34 cellular contexts compared by ENCODE assay signal in genomic region chr4:18297684-18298083, GRCh38.
"Had no signal": no experiment of that assay in that cellular context is flagged by ENCODE, and none has a peak within 500 bp of the region (broad histone marks: within the 10 kb centered on the region; RNA-seq: fewer than 3 reads in every experiment).

No MANE protein-coding gene starts in this region.

- H3K4me3 ChIP-seq: ascending aorta, coronary artery, dorsolateral prefrontal cortex, gastroesophageal sphincter, hepatocyte, psoas muscle, sigmoid colon, smooth muscle cell, suprapubic skin, tibial nerve had no signal

- H3K36me3 ChIP-seq: ascending aorta, gastroesophageal sphincter, sigmoid colon, suprapubic skin, tibial nerve had no signal

- H3K27me3 ChIP-seq: ascending aorta, gastroesophageal sphincter, hepatocyte, sigmoid colon, suprapubic skin, tibial nerve had no signal

- H3K4me3 Mint-ChIP-seq: activated CD4-positive, alpha-beta memory T cell treated with anti-CD3 and anti-CD28 coated beads for 36 hours; activated naive CD4-positive, alpha-beta T cell treated with anti-CD3 and anti-CD28 coated beads, Interleukin-2, amount 10 ng/mL, durations not matched to agents 7 days and 5 days; activated naive CD8-positive, alpha-beta T cell treated with anti-CD3 and anti-CD28 coated beads, Interleukin-2, amount 10 ng/mL, durations not matched to agents 7 days and 5 days; activated T-helper 1 cell treated with anti-CD3 and anti-CD28 coated beads, Interleukin-12 subunit alpha, Interleukin-12 subunit beta, Interleukin-2, Interleukin-4 antibody, amounts not matched to agents 30 ng/mL and 10 ng/mL and 1 ng/mL, durations not matched to agents 14 hours and 24 hours and 36 hours; brain; memory B cell; naive thymus-derived CD4-positive, alpha-beta T cell; neural crest cell; stimulated activated memory B cell treated with anti-CD40 and anti-IgM and Interleukin-4, amounts not matched to agents 10 μg/mL and 1 μg/mL and 100 μg/mL, for 72 hours had no signal

- H3K27ac Mint-ChIP-seq: activated CD4-positive, alpha-beta memory T cell treated with anti-CD3 and anti-CD28 coated beads for 36 hours; activated naive CD4-positive, alpha-beta T cell treated with anti-CD3 and anti-CD28 coated beads, Interleukin-2, amount 10 ng/mL, durations not matched to agents 7 days and 5 days; activated naive CD8-positive, alpha-beta T cell treated with anti-CD3 and anti-CD28 coated beads, Interleukin-2, amount 10 ng/mL, durations not matched to agents 7 days and 5 days; activated T-helper 1 cell treated with anti-CD3 and anti-CD28 coated beads, Interleukin-12 subunit alpha, Interleukin-12 subunit beta, Interleukin-2, Interleukin-4 antibody, amounts not matched to agents 30 ng/mL and 10 ng/mL and 1 ng/mL, durations not matched to agents 14 hours and 24 hours and 36 hours; brain; memory B cell; naive thymus-derived CD4-positive, alpha-beta T cell; stimulated activated memory B cell treated with anti-CD40 and anti-IgM and Interleukin-4, amounts not matched to agents 10 μg/mL and 1 μg/mL and 100 μg/mL, for 72 hours had no signal

- ATAC-seq: gastroesophageal sphincter; left colon; naive thymus-derived CD4-positive, alpha-beta T cell; psoas muscle; stimulated activated memory B cell treated with anti-CD40 and anti-IgM and Interleukin-4, amounts not matched to agents 10 μg/mL and 1 μg/mL and 100 μg/mL, for 72 hours had no signal

- H3K4me1 Mint-ChIP-seq: activated naive CD4-positive, alpha-beta T cell treated with anti-CD3 and anti-CD28 coated beads, Interleukin-2, amount 10 ng/mL, durations not matched to agents 7 days and 5 days; activated naive CD8-positive, alpha-beta T cell treated with anti-CD3 and anti-CD28 coated beads, Interleukin-2, amount 10 ng/mL, durations not matched to agents 7 days and 5 days; memory B cell; naive thymus-derived CD4-positive, alpha-beta T cell; neural crest cell; stimulated activated memory B cell treated with anti-CD40 and anti-IgM and Interleukin-4, amounts not matched to agents 10 μg/mL and 1 μg/mL and 100 μg/mL, for 72 hours had no signal

- H3K9ac ChIP-seq: parathyroid adenoma had no signal

- H3K4me1 ChIP-seq: ascending aorta, gastroesophageal sphincter, parathyroid adenoma, psoas muscle, sigmoid colon, suprapubic skin, tibial nerve had no signal

- H3K36me3 Mint-ChIP-seq: activated CD4-positive, alpha-beta memory T cell treated with anti-CD3 and anti-CD28 coated beads for 36 hours; activated naive CD4-positive, alpha-beta T cell treated with anti-CD3 and anti-CD28 coated beads, Interleukin-2, amount 10 ng/mL, durations not matched to agents 7 days and 5 days; activated naive CD8-positive, alpha-beta T cell treated with anti-CD3 and anti-CD28 coated beads, Interleukin-2, amount 10 ng/mL, durations not matched to agents 7 days and 5 days; brain; memory B cell; naive thymus-derived CD4-positive, alpha-beta T cell; stimulated activated memory B cell treated with anti-CD40 and anti-IgM and Interleukin-4, amounts not matched to agents 10 μg/mL and 1 μg/mL and 100 μg/mL, for 72 hours had no signal

- H3K27ac ChIP-seq: ascending aorta, coronary artery, dorsolateral prefrontal cortex, gastroesophageal sphincter, hepatocyte, parathyroid adenoma, psoas muscle, sigmoid colon, suprapubic skin, tibial nerve, VCaP had no signal

- H3K9me3 Mint-ChIP-seq: activated CD4-positive, alpha-beta memory T cell treated with anti-CD3 and anti-CD28 coated beads for 36 hours; activated naive CD4-positive, alpha-beta T cell treated with anti-CD3 and anti-CD28 coated beads, Interleukin-2, amount 10 ng/mL, durations not matched to agents 7 days and 5 days; activated naive CD8-positive, alpha-beta T cell treated with anti-CD3 and anti-CD28 coated beads, Interleukin-2, amount 10 ng/mL, durations not matched to agents 7 days and 5 days; activated T-helper 1 cell treated with anti-CD3 and anti-CD28 coated beads, Interleukin-12 subunit alpha, Interleukin-12 subunit beta, Interleukin-2, Interleukin-4 antibody, amounts not matched to agents 30 ng/mL and 10 ng/mL and 1 ng/mL, durations not matched to agents 14 hours and 24 hours and 36 hours; brain; memory B cell; neural crest cell; stimulated activated memory B cell treated with anti-CD40 and anti-IgM and Interleukin-4, amounts not matched to agents 10 μg/mL and 1 μg/mL and 100 μg/mL, for 72 hours had no signal

- H3K9me3 ChIP-seq: ascending aorta, gastroesophageal sphincter, psoas muscle, sigmoid colon, suprapubic skin, tibial nerve had no signal

- DNase-seq: activated CD4-positive, alpha-beta memory T cell treated with anti-CD3 and anti-CD28 coated beads for 36 hours; activated CD4-positive, alpha-beta T cell treated with anti-CD3 and anti-CD28 coated beads for 48 hours; activated CD8-positive, alpha-beta memory T cell treated with anti-CD3 and anti-CD28 coated beads, Interleukin-2, amount 50 U/mL, for 4 hours; activated gamma-delta T cell; activated naive CD4-positive, alpha-beta T cell treated with anti-CD3 and anti-CD28 coated beads, Interleukin-2, amount 10 ng/mL, durations not matched to agents 7 days and 5 days; activated naive CD8-positive, alpha-beta T cell treated with anti-CD3 and anti-CD28 coated beads, Interleukin-2, amount 10 ng/mL, durations not matched to agents 7 days and 5 days; activated T-cell treated with anti-CD3 and anti-CD28 coated beads, Interleukin-2, amount 50 U/mL, for 1 hour; dorsolateral prefrontal cortex; effector memory CD4-positive, alpha-beta T cell; erythroblast; left colon; midbrain; naive thymus-derived CD4-positive, alpha-beta T cell; nucleus accumbens; psoas muscle; sigmoid colon; stimulated activated CD4-positive, alpha-beta T cell treated with anti-CD3 and anti-CD28 coated beads, Interleukin-1b, Interleukin-23, amount 100 ng/mL, for 48 hours; stimulated activated CD4-positive, alpha-beta T cell treated with anti-CD3 and anti-CD28 coated beads, Interleukin-4, amount 100 ng/mL, for 4 hours; stimulated activated CD8-positive, alpha-beta memory T cell treated with anti-CD3 and anti-CD28 coated beads, Interleukin-4, amount 100 ng/mL, for 48 hours; T-helper 9 cell had no signal

- H3K27me3 Mint-ChIP-seq: activated CD4-positive, alpha-beta memory T cell treated with anti-CD3 and anti-CD28 coated beads for 36 hours; activated naive CD4-positive, alpha-beta T cell treated with anti-CD3 and anti-CD28 coated beads, Interleukin-2, amount 10 ng/mL, durations not matched to agents 7 days and 5 days; activated naive CD8-positive, alpha-beta T cell treated with anti-CD3 and anti-CD28 coated beads, Interleukin-2, amount 10 ng/mL, durations not matched to agents 7 days and 5 days; brain; memory B cell; stimulated activated memory B cell treated with anti-CD40 and anti-IgM and Interleukin-4, amounts not matched to agents 10 μg/mL and 1 μg/mL and 100 μg/mL, for 72 hours had no signal
